In genomic region chr3:15241341-15241740, GRCh38 we compare ENCODE assay signal across 8 cellular contexts. TPM values are rescaled to one million over a fixed set of nuclear protein-coding genes. Genes with fewer than 3 reads are reported as not detected.
DNase-seq lines count a peak whose midpoint lies in the region; ATAC-seq and TF ChIP-seq lines count a peak whose summit lies in the region.

No MANE protein-coding gene starts in this region.

- ATAC-seq in activated T-cell treated with anti-CD3 and anti-CD28 coated beads, Interleukin-2, amount 50 U/mL, for 4 hours = peak; percentile 58 to 63
- no peak for ATAC-seq in GM21367 (IDR thresholded peaks at IDR 0.05; ENCODE audit: unreplicated experiment)
- ATAC-seq in HG02840 (IDR thresholded peaks at IDR 0.05; ENCODE audit: low FRiP score, unreplicated experiment) = no peak

- 92 to 93% methylated on average over 1 of the region's 1 CpG for WGBS in testis, 2 donors

- no peaks in the 10 kb centered on the region for H3K27me3 ChIP-seq in testis

- no peak overlapping the region for H3K4me3 Mint-ChIP-seq in activated T-cell treated with anti-CD3 and anti-CD28 coated beads, Interleukin-2, amount 50 U/mL, for 4 hours

- no peak for TF ChIP-seq POLR2A in testis (IDR thresholded peaks at IDR 0.05)

- H3K27me3 Mint-ChIP-seq in activated T-cell treated with anti-CD3 and anti-CD28 coated beads, Interleukin-2, amount 50 U/mL, for 4 hours (ENCODE audit: low read depth) = no peaks in the 10 kb centered on the region

- TF ChIP-seq CTCF in LNCaP clone FGC (IDR thresholded peaks at IDR 0.05; ENCODE audit: control insufficient read depth, extremely low read depth, insufficient read depth) = peak; percentile 15; the same call in 1 of the 2 replicates
- peak; percentile 25 to 44 (median 26) for TF ChIP-seq CTCF in testis (IDR thresholded peaks at IDR 0.05)

- no peak overlapping the region for H3K4me3 ChIP-seq in LNCaP clone FGC (ENCODE audit: low read depth, low read length)
- H3K4me3 ChIP-seq in testis = no peak overlapping the region

- H3K27ac ChIP-seq in testis = no peak overlapping the region

- no peaks in the 10 kb centered on the region for H3K36me3 ChIP-seq in testis (ENCODE audit: low read depth, missing control alignments)

- H3K36me3 Mint-ChIP-seq in activated T-cell treated with anti-CD3 and anti-CD28 coated beads, Interleukin-2, amount 50 U/mL, for 4 hours (ENCODE audit: insufficient read depth) = peaks cover 20% of the 10 kb centered on the region

- no peaks in the 10 kb centered on the region for H3K9me3 ChIP-seq in testis

- intact Hi-C loops in testis (cut with DNase I; ENCODE audit: low total_unique reads) = no loop called here

- H3K4me1 Mint-ChIP-seq in activated T-cell treated with anti-CD3 and anti-CD28 coated beads, Interleukin-2, amount 50 U/mL, for 4 hours (ENCODE audit: low read depth) = no peaks in the 10 kb centered on the region

- no peaks in the 10 kb centered on the region for H3K4me1 ChIP-seq in testis

- peak; percentile 35 for DNase-seq in ELR (ENCODE audit: low read depth)
- DNase-seq in LNCaP clone FGC (ENCODE audit: low read depth) = no peak
- DNase-seq in activated T-cell treated with anti-CD3 and anti-CD28 coated beads, Interleukin-2, amount 50 U/mL, for 4 hours = peak; percentile 43
- peak; percentile 51 for DNase-seq in iPS-NIHi11 (ENCODE audit: low spot score)
- DNase-seq in testis = peak; percentile 49
- no peak for DNase-seq in NCI-H2029 treated with DMSO at 0.1 percent for 48 hours (lab: John Stamatoyannopoulos, UW)

- H3K9me3 Mint-ChIP-seq in activated T-cell treated with anti-CD3 and anti-CD28 coated beads, Interleukin-2, amount 50 U/mL, for 4 hours = no peaks in the 10 kb centered on the region

RNA-seq across cellular contexts. Expression of gene CAPN7, which starts 35.3 kb away (rescaled TPM):
- 10 to 100 TPM; 22.9 to 24.7 (median 24.2) TPM for total RNA-seq in activated T-cell treated with anti-CD3 and anti-CD28 coated beads, Interleukin-2, amount 50 U/mL, for 4 hours
- total RNA-seq in testis = 10 to 100 TPM; 79.3 to 94.7 TPM
- 31.0 TPM for polyA plus RNA-seq in testis (ENCODE audit: insufficient read depth, low read depth, low replicate concordance)

Comparison
In these comparisons a context has a peak if more than half of its experiments do, and no peak if none do; other contexts are left out.
1. DNase-seq: peak in ELR (single experiment), activated T-cell treated with anti-CD3 and anti-CD28 coated beads, Interleukin-2, amount 50 U/mL, for 4 hours (single experiment), iPS-NIHi11 (single experiment) and testis (single experiment); none in LNCaP clone FGC (single experiment) and NCI-H2029 treated with DMSO at 0.1 percent for 48 hours (single experiment).
2. ATAC-seq: peak in activated T-cell treated with anti-CD3 and anti-CD28 coated beads, Interleukin-2, amount 50 U/mL, for 4 hours (2 of 2); none in GM21367 (single experiment) and HG02840 (single experiment).